In genomic region chr1:161389158-161389557, GRCh38 we compare ENCODE assay signal across 8 cellular contexts. TPM values are rescaled to one million over a fixed set of nuclear protein-coding genes. Genes with fewer than 3 reads are reported as not detected.
DNase-seq lines count a peak whose midpoint lies in the region; ATAC-seq and TF ChIP-seq lines count a peak whose summit lies in the region.
"Not testable (repeated sequence)": the region's sequence is repeated elsewhere in the genome, so short reads cannot be mapped to it uniquely, and the experiment has no call there.
"Had no signal": no experiment of that assay in that cellular context is flagged by ENCODE, and none has a peak within 500 bp of the region (broad histone marks: within the 10 kb centered on the region; RNA-seq: fewer than 3 reads in every experiment).

No MANE protein-coding gene starts in this region.

- H3K79me2 ChIP-seq in PC-9 (ENCODE audit: low read depth): not testable (repeated sequence)

- H3K9ac ChIP-seq in colonic mucosa (ENCODE audit: low read depth in 2 of 2, low read length in 2 of 2) (peak overlapping the region; percentile 41 to 85), muscle layer of colon (ENCODE audit: low read length) (peak overlapping the region; percentile 73), skeletal muscle satellite cell (ENCODE audit: low read depth, low read length) (peak overlapping the region; percentile 81)

- H3K27ac ChIP-seq in PC-9 (peak overlapping the region; percentile 61), colonic mucosa (peak overlapping the region; percentile 81), heart left ventricle (peak overlapping the region; percentile 43 to 97 (median 88)), muscle layer of colon (ENCODE audit: low read depth, low read length) (peak overlapping the region; percentile 86)

- not testable (repeated sequence) for H3K36me3 ChIP-seq in PC-9 (ENCODE audit: low read depth); colonic mucosa; heart left ventricle; muscle layer of colon (ENCODE audit: insufficient read depth, low read length); skeletal muscle satellite cell (ENCODE audit: insufficient read depth, low read length)

- H3K4me3 ChIP-seq in GM12865 (ENCODE audit: low read depth, low read length) (peak overlapping the region; percentile 80), PC-9 (peak overlapping the region; percentile 70), colonic mucosa (peak overlapping the region; percentile 28), heart left ventricle (peak overlapping the region; percentile 4 to 73 (median 59)), muscle layer of colon (ENCODE audit: low read depth in 1 of 2, low read length in 2 of 2) (peak overlapping the region in 1 of 2 donors; percentile 69), skeletal muscle satellite cell (ENCODE audit: low read length) (peak overlapping the region; percentile 72)

- peaks cover 15% of the 10 kb centered on the region for H3K4me1 Mint-ChIP-seq in activated T-helper 17 cell treated with anti-CD3 and anti-CD28 coated beads, Interleukin-2, amount 50 U/mL, for 72 hours

- not testable (repeated sequence) for H3K27me3 ChIP-seq in PC-9 (ENCODE audit: insufficient read depth, low read depth); colonic mucosa; heart left ventricle; muscle layer of colon (ENCODE audit: control insufficient read depth in 1 of 2, insufficient read depth in 2 of 2, low read length in 2 of 2); skeletal muscle satellite cell (ENCODE audit: control insufficient read depth, insufficient read depth, low read length)

- POLR2A ChIA-PET in PC-9 (lab: Charles Lee; ENCODE audit: unreplicated experiment): interaction anchor here (0.6 kb wide), 2 partner anchors 360 to 1273 kb away, joined by 3 read pairs; partner anchors contain the start of gene DUSP12

- H3K4me2 ChIP-seq in PC-9 (peak overlapping the region; percentile 88), skeletal muscle satellite cell (ENCODE audit: low read length) (peak overlapping the region; percentile 87)

- not testable (repeated sequence) for H3K9me2 ChIP-seq in PC-9 (ENCODE audit: insufficient read depth)

- peaks cover 17% of the 10 kb centered on the region for H3K4me1 ChIP-seq in PC-9 (replicated peaks; ENCODE audit: insufficient read depth)
- not testable (repeated sequence) for H3K4me1 ChIP-seq in colonic mucosa; muscle layer of colon (ENCODE audit: insufficient read depth, low read length); skeletal muscle satellite cell (ENCODE audit: control insufficient read depth, insufficient read depth, low read length)
- H3K4me1 ChIP-seq in heart left ventricle: peaks cover 0 to 40% (median 7%) of the 10 kb centered on the region in 12 donors

- 77 to 80% (median 78%) methylated on average over 16 of the region's 16 CpGs for WGBS in heart left ventricle, 4 donors

- intact Hi-C loops in PC-9 (cut with micrococcal nuclease; ENCODE audit: unreplicated experiment): not testable (repeated sequence)
- intact Hi-C loops in colonic mucosa (cut with DNase I): loop anchor here (10.0 kb wide), 1 partner anchor 194 kb away; the partner anchor contains the start of gene ADAMTS4
- intact Hi-C loops in heart left ventricle (cut with DNase I): loop anchor here in 4 of 10 donors (5.0 to 10.0 kb wide), 4 partner anchors 74 to 202 kb away; partner anchors contain the start of genes ADAMTS4 (in 1 of the 4), SDHC (in 1 of the 4) and TOMM40L (in 1 of the 4)

- not testable (repeated sequence) for TF ChIP-seq POLR2A in heart left ventricle (IDR thresholded peaks at IDR 0.05)

- H3F3A ChIP-seq in PC-9 (ENCODE audit: insufficient read depth, low read depth): peaks cover 16% of the 10 kb centered on the region; the same call in 1 of the 2 replicates

- H3K27ac Mint-ChIP-seq in activated T-helper 17 cell treated with anti-CD3 and anti-CD28 coated beads, Interleukin-2, amount 50 U/mL, for 72 hours: peak overlapping the region; percentile 96

- ATAC-seq in activated T-helper 17 cell treated with anti-CD3 and anti-CD28 coated beads, Interleukin-2, amount 50 U/mL, for 72 hours (replicated peaks); heart left ventricle: not testable (repeated sequence)

- not testable (repeated sequence) for DNase-seq in GM12865 (ENCODE audit: low read depth); PC-9; colonic mucosa; heart left ventricle

- CTCF ChIA-PET in PC-9 (lab: Charles Lee): interaction anchor here (0.9 kb wide), 1 partner anchor 191 kb away, joined by 3 read pairs; no protein-coding TSS in a partner anchor

- peak overlapping the region; percentile 95 for H2AFZ ChIP-seq in PC-9

- not testable (repeated sequence) for H3K36me3 Mint-ChIP-seq in activated T-helper 17 cell treated with anti-CD3 and anti-CD28 coated beads, Interleukin-2, amount 50 U/mL, for 72 hours (ENCODE audit: low read depth)

- not testable (repeated sequence) for H3K9me3 ChIP-seq in PC-9 (ENCODE audit: insufficient read depth, low read depth); colonic mucosa; heart left ventricle; muscle layer of colon (ENCODE audit: low read length); skeletal muscle satellite cell (replicated peaks; ENCODE audit: low read length)

- H3K9me3 Mint-ChIP-seq in activated T-helper 17 cell treated with anti-CD3 and anti-CD28 coated beads, Interleukin-2, amount 50 U/mL, for 72 hours: not testable (repeated sequence)

- BruUV-seq in PC-9 (replicated peaks; lab: Mats Ljungman, UMichigan): TSS peak; percentile 93

- not testable (repeated sequence) for H4K20me1 ChIP-seq in PC-9 (ENCODE audit: insufficient read depth)

- H3K27me3 Mint-ChIP-seq in activated T-helper 17 cell treated with anti-CD3 and anti-CD28 coated beads, Interleukin-2, amount 50 U/mL, for 72 hours: not testable (repeated sequence)

- not testable (repeated sequence) for TF ChIP-seq CTCF in GM12865 (IDR thresholded peaks at IDR 0.05; ENCODE audit: insufficient read depth, low read depth, low read length, missing control alignments); PC-9 (conservative IDR thresholded peaks at IDR 0.05); colonic mucosa (IDR thresholded peaks at IDR 0.05); heart left ventricle (IDR thresholded peaks at IDR 0.05)

- peak overlapping the region; percentile 94 for H3K4me3 Mint-ChIP-seq in activated T-helper 17 cell treated with anti-CD3 and anti-CD28 coated beads, Interleukin-2, amount 50 U/mL, for 72 hours

RNA-seq across cellular contexts. Expression of gene CFAP126, which starts 21.5 kb away (rescaled TPM):
- total RNA-seq in PC-9 (2021) (1.5 TPM in 1 of 2 replicates, not detected in the other), colonic mucosa (not detected), heart left ventricle (not detected)
- total RNA-seq in activated T-helper 17 cell treated with anti-CD3 and anti-CD28 coated beads, Interleukin-2, amount 50 U/mL, for 72 hours: 1 to 10 TPM in 1 of 2 donors, not detected in 1; 2.7 TPM
- not detected for polyA plus RNA-seq in heart left ventricle
- total RNA-seq in skeletal muscle satellite cell (2012; rRNA removed): not detected in 2 replicates
- total RNA-seq: glomerular endothelial cell had no signal
